ENCODE assay signal across 13 cellular contexts in genomic region chr13:44404261-44405139, GRCh38. TPM values are rescaled to one million over a fixed set of nuclear protein-coding genes. Genes with fewer than 3 reads are reported as not detected.
A peak's percentile ranks its signal among the peaks of the same experiment; 100 is the strongest.
DNase-seq lines count a peak whose midpoint lies in the region; ATAC-seq lines count a peak whose summit lies in the region.
"Had no signal": no experiment of that assay in that cellular context is flagged by ENCODE, and none has a peak within 500 bp of the region (broad histone marks: within the 10 kb centered on the region; RNA-seq: fewer than 3 reads in every experiment).

No MANE protein-coding gene starts in this region.

- intact Hi-C loops in sciatic nerve (cut with DNase I) = no loop called here

- peak; percentile 44 to 49 for DNase-seq in SHP77 (lab: John Stamatoyannopoulos, UW)
- DNase-seq in iPS-NIHi7 (ENCODE audit: extremely low spot score) = peak; percentile 58
- no peak for DNase-seq in sciatic nerve (ENCODE audit: low spot score)
- no peak for DNase-seq in stimulated activated naive B cell treated with anti-CD40 and anti-IgM and Interleukin-4, amounts not matched to agents 10 μg/mL and 1 μg/mL and 100 μg/mL, for 72 hours
- DNase-seq in T1000 (lab: John Stamatoyannopoulos, UW) = no peak
- DNase-seq in activated naive CD8-positive, alpha-beta T cell treated with anti-CD3 and anti-CD28 coated beads, Interleukin-2, amount 50 U/mL, for 24 hours = no peak
- DNase-seq in NCI-H2081 treated with DMSO at 0.1 percent for 48 hours (lab: John Stamatoyannopoulos, UW) = no peak
- DNase-seq: activated CD8-positive, alpha-beta memory T cell treated with anti-CD3 and anti-CD28 coated beads for 24 hours; activated naive CD8-positive, alpha-beta T cell treated with anti-CD3 and anti-CD28 coated beads, Interleukin-2, amount 10 ng/mL, durations not matched to agents 7 days and 5 days; stimulated activated CD4-positive, alpha-beta T cell treated with anti-CD3 and anti-CD28 coated beads, Interleukin-4, amount 100 ng/mL, for 24 hours; T-helper 1 cell had no signal

- peaks cover 21 to 22% of the 10 kb centered on the region in 2 donors for H3K27me3 Mint-ChIP-seq in stimulated activated naive B cell treated with anti-CD40 and anti-IgM and Interleukin-4, amounts not matched to agents 10 μg/mL and 1 μg/mL and 100 μg/mL, for 72 hours
- H3K27me3 Mint-ChIP-seq in activated naive CD8-positive, alpha-beta T cell treated with anti-CD3 and anti-CD28 coated beads, Interleukin-2, amount 50 U/mL, for 24 hours = peaks cover 7% of the 10 kb centered on the region

- no peaks in the 10 kb centered on the region for H3K4me1 Mint-ChIP-seq in stimulated activated naive B cell treated with anti-CD40 and anti-IgM and Interleukin-4, amounts not matched to agents 10 μg/mL and 1 μg/mL and 100 μg/mL, for 72 hours
- no peaks in the 10 kb centered on the region for H3K4me1 Mint-ChIP-seq in activated naive CD8-positive, alpha-beta T cell treated with anti-CD3 and anti-CD28 coated beads, Interleukin-2, amount 50 U/mL, for 24 hours
- H3K4me1 Mint-ChIP-seq: activated naive CD8-positive, alpha-beta T cell treated with anti-CD3 and anti-CD28 coated beads, Interleukin-2, amount 10 ng/mL, durations not matched to agents 7 days and 5 days had no signal

- no peak overlapping the region for H3K27ac Mint-ChIP-seq in stimulated activated naive B cell treated with anti-CD40 and anti-IgM and Interleukin-4, amounts not matched to agents 10 μg/mL and 1 μg/mL and 100 μg/mL, for 72 hours
- no peak overlapping the region for H3K27ac Mint-ChIP-seq in activated naive CD8-positive, alpha-beta T cell treated with anti-CD3 and anti-CD28 coated beads, Interleukin-2, amount 50 U/mL, for 24 hours
- H3K27ac Mint-ChIP-seq: activated naive CD8-positive, alpha-beta T cell treated with anti-CD3 and anti-CD28 coated beads, Interleukin-2, amount 10 ng/mL, durations not matched to agents 7 days and 5 days; natural killer cell treated with Interleukin-12 subunit alpha and Interleukin-12 subunit beta and Interleukin-15 and Interleukin-18, amount 100 ng/mL, for 72 hours had no signal

- H3K4me1 ChIP-seq in HUES6 (ENCODE audit: control insufficient read depth, insufficient read depth, low read length) = peaks cover 60% of the 10 kb centered on the region

- no peaks in the 10 kb centered on the region for H3K9me3 ChIP-seq in HUES6 (ENCODE audit: control insufficient read depth, insufficient read depth, low read depth, low read length)

- ATAC-seq in sciatic nerve = peak; percentile 23
- no peak for ATAC-seq in stimulated activated naive B cell treated with anti-CD40 and anti-IgM and Interleukin-4, amounts not matched to agents 10 μg/mL and 1 μg/mL and 100 μg/mL, for 72 hours (replicated peaks)
- ATAC-seq in activated naive CD8-positive, alpha-beta T cell treated with anti-CD3 and anti-CD28 coated beads, Interleukin-2, amount 50 U/mL, for 24 hours = no peak
- ATAC-seq: natural killer cell treated with Interleukin-12 subunit alpha and Interleukin-12 subunit beta and Interleukin-15 and Interleukin-18, amount 100 ng/mL, for 72 hours had no signal

- H3K36me3 ChIP-seq in HUES6 (ENCODE audit: control insufficient read depth, insufficient read depth, low read length) = no peaks in the 10 kb centered on the region

- H3K9ac ChIP-seq in HUES6 (ENCODE audit: low read length) = peak overlapping the region; percentile 67

- no peak overlapping the region for H3K4me3 Mint-ChIP-seq in stimulated activated naive B cell treated with anti-CD40 and anti-IgM and Interleukin-4, amounts not matched to agents 10 μg/mL and 1 μg/mL and 100 μg/mL, for 72 hours
- no peak overlapping the region for H3K4me3 Mint-ChIP-seq in activated naive CD8-positive, alpha-beta T cell treated with anti-CD3 and anti-CD28 coated beads, Interleukin-2, amount 50 U/mL, for 24 hours
- H3K4me3 Mint-ChIP-seq: activated naive CD8-positive, alpha-beta T cell treated with anti-CD3 and anti-CD28 coated beads, Interleukin-2, amount 10 ng/mL, durations not matched to agents 7 days and 5 days; natural killer cell treated with Interleukin-12 subunit alpha and Interleukin-12 subunit beta and Interleukin-15 and Interleukin-18, amount 100 ng/mL, for 72 hours had no signal

- H3K4me3 ChIP-seq in HUES6 (ENCODE audit: low read depth, low read length) = peak overlapping the region; percentile 36

- no peaks in the 10 kb centered on the region for H3K9me3 Mint-ChIP-seq in stimulated activated naive B cell treated with anti-CD40 and anti-IgM and Interleukin-4, amounts not matched to agents 10 μg/mL and 1 μg/mL and 100 μg/mL, for 72 hours
- no peaks in the 10 kb centered on the region for H3K9me3 Mint-ChIP-seq in activated naive CD8-positive, alpha-beta T cell treated with anti-CD3 and anti-CD28 coated beads, Interleukin-2, amount 50 U/mL, for 24 hours
- H3K9me3 Mint-ChIP-seq: activated naive CD8-positive, alpha-beta T cell treated with anti-CD3 and anti-CD28 coated beads, Interleukin-2, amount 10 ng/mL, durations not matched to agents 7 days and 5 days; natural killer cell treated with Interleukin-12 subunit alpha and Interleukin-12 subunit beta and Interleukin-15 and Interleukin-18, amount 100 ng/mL, for 72 hours had no signal

- H3K27ac ChIP-seq in HUES6 (ENCODE audit: low read depth, low read length) = peak overlapping the region; percentile 77

- no peaks in the 10 kb centered on the region for H3K27me3 ChIP-seq in HUES6 (ENCODE audit: control insufficient read depth, insufficient read depth, low read length)

- H3K36me3 Mint-ChIP-seq in stimulated activated naive B cell treated with anti-CD40 and anti-IgM and Interleukin-4, amounts not matched to agents 10 μg/mL and 1 μg/mL and 100 μg/mL, for 72 hours = no peaks in the 10 kb centered on the region
- H3K36me3 Mint-ChIP-seq in activated naive CD8-positive, alpha-beta T cell treated with anti-CD3 and anti-CD28 coated beads, Interleukin-2, amount 50 U/mL, for 24 hours (ENCODE audit: low read depth) = no peaks in the 10 kb centered on the region
- H3K36me3 Mint-ChIP-seq: activated naive CD8-positive, alpha-beta T cell treated with anti-CD3 and anti-CD28 coated beads, Interleukin-2, amount 10 ng/mL, durations not matched to agents 7 days and 5 days; natural killer cell treated with Interleukin-12 subunit alpha and Interleukin-12 subunit beta and Interleukin-15 and Interleukin-18, amount 100 ng/mL, for 72 hours had no signal

RNA-seq across cellular contexts. Expression of gene SERP2, which starts 30.9 kb away (rescaled TPM):
- total RNA-seq in sciatic nerve = 9.6 TPM

Comparison
In these comparisons a context has a peak if more than half of its experiments do, and no peak if none do; other contexts are left out.
1. DNase-seq: peak in SHP77 (2 of 2) and iPS-NIHi7 (single experiment); none in sciatic nerve (single experiment), stimulated activated naive B cell treated with anti-CD40 and anti-IgM and Interleukin-4, amounts not matched to agents 10 μg/mL and 1 μg/mL and 100 μg/mL, for 72 hours (single experiment), T1000 (single experiment), activated naive CD8-positive, alpha-beta T cell treated with anti-CD3 and anti-CD28 coated beads, Interleukin-2, amount 50 U/mL, for 24 hours (single experiment) and NCI-H2081 treated with DMSO at 0.1 percent for 48 hours (single experiment).